ENCODE assay signal across 24 cellular contexts in genomic region chr1:178020968-178021640, GRCh38. TPM values are rescaled to one million over a fixed set of nuclear protein-coding genes. Genes with fewer than 3 reads are reported as not detected.
A peak's percentile ranks its signal among the peaks of the same experiment; 100 is the strongest.
DNase-seq lines count a peak whose midpoint lies in the region; ATAC-seq and TF ChIP-seq lines count a peak whose summit lies in the region.
"Had no signal": no experiment of that assay in that cellular context is flagged by ENCODE, and none has a peak within 500 bp of the region (broad histone marks: within the 10 kb centered on the region; RNA-seq: fewer than 3 reads in every experiment).

No MANE protein-coding gene starts in this region.

- DNase-seq in DMS53 (lab: John Stamatoyannopoulos, UW) (peak; percentile 47), DMS53 treated with DMSO at 0.1 percent for 48 hours (lab: John Stamatoyannopoulos, UW; ENCODE audit: unreplicated experiment) (no peak), NCI-H1417 treated with DMSO at 0.1 percent for 48 hours (lab: John Stamatoyannopoulos, UW) (peak; percentile 42), NCI-H748 treated with DMSO at 0.1 percent for 48 hours (lab: John Stamatoyannopoulos, UW) (peak; percentile 28), mucosa of descending colon (no peak), pons (ENCODE audit: low spot score) (no peak), HAP-1 (ENCODE audit: low spot score in 2 of 2) (no peak)
- no peak for DNase-seq in stimulated activated CD8-positive, alpha-beta memory T cell treated with anti-CD3 and anti-CD28 coated beads, Interleukin-4, amount 100 ng/mL, for 48 hours
- DNase-seq: activated CD4-positive, alpha-beta T cell treated with anti-CD3 and anti-CD28 coated beads for 48 hours; activated T-cell treated with anti-CD3 and anti-CD28 coated beads, Interleukin-2, amount 50 U/mL, for 4 hours; body of pancreas; CD4-positive, CD25-positive, alpha-beta regulatory T cell; DMS153; GDM1; head of caudate nucleus; Karpas-422; mesendoderm; NCI-H2107; NCI-H82; occipital lobe; retina; stimulated activated CD4-positive, alpha-beta T cell treated with anti-CD3 and anti-CD28 coated beads, Interleukin-1b, Interleukin-23, amount 100 ng/mL, for 48 hours had no signal

- in situ Hi-C loops in HAP-1 (cut with MboI; ENCODE audit: low sequenced_read_pairs), result no loop called here

- H3K4me3 ChIP-seq in mucosa of descending colon, result no peak overlapping the region
- H3K4me3 ChIP-seq in HAP-1, result no peak overlapping the region
- H3K4me3 ChIP-seq: body of pancreas had no signal

- H3K27me3 ChIP-seq in HAP-1 (ENCODE audit: low read depth), result no peaks in the 10 kb centered on the region
- H3K27me3 ChIP-seq: body of pancreas had no signal

- H3K9me3 ChIP-seq in mucosa of descending colon (peaks cover 3% of the 10 kb centered on the region), HAP-1 (peaks cover 2% of the 10 kb centered on the region; the same call in 1 of the 2 replicates)
- H3K9me3 ChIP-seq: body of pancreas had no signal

- H3K4me1 ChIP-seq in mucosa of descending colon (ENCODE audit: low read depth), result peaks cover 11% of the 10 kb centered on the region
- H3K4me1 ChIP-seq in HAP-1, result no peaks in the 10 kb centered on the region

- intact Hi-C loops in mucosa of descending colon (cut with DNase I, micrococcal nuclease), result no loop called here

- peak; percentile 20 for ATAC-seq in mucosa of descending colon
- ATAC-seq: activated T-cell treated with anti-CD3 and anti-CD28 coated beads, Interleukin-2, amount 50 U/mL, for 4 hours; body of pancreas; SK-N-SH treated with all-trans-retinoic acid at 6 μM for 48 hours had no signal

- H3K36me3 ChIP-seq in mucosa of descending colon (ENCODE audit: low read depth) (no peaks in the 10 kb centered on the region), HAP-1 (replicated peaks) (no peaks in the 10 kb centered on the region; the same call in 1 of the 2 replicates)

- TF ChIP-seq CTCF in mucosa of descending colon (IDR thresholded peaks at IDR 0.05), result no peak

RNA-seq across cellular contexts. Expression of gene SEC16B, which starts 51.2 kb away (rescaled TPM):
- 1 to 10 TPM; 2.4 to 9.4 (median 4.7) TPM for total RNA-seq in mucosa of descending colon
- total RNA-seq: activated T-cell treated with anti-CD3 and anti-CD28 coated beads, Interleukin-2, amount 50 U/mL, for 4 hours; CD4-positive, CD25-positive, alpha-beta regulatory T cell; T-helper 2 cell treated with Interferon-gamma antibody and Interleukin-4, amounts not matched to agents 100 ng/mL and 5 ng/mL, for 36 hours had no signal

Comparison
In these comparisons a context has a peak if more than half of its experiments do, and no peak if none do; other contexts are left out.
1. DNase-seq: peak in DMS53 (single experiment), NCI-H1417 treated with DMSO at 0.1 percent for 48 hours (single experiment) and NCI-H748 treated with DMSO at 0.1 percent for 48 hours (single experiment); none in DMS53 treated with DMSO at 0.1 percent for 48 hours (single experiment), mucosa of descending colon (0 of 3), pons (single experiment), stimulated activated CD8-positive, alpha-beta memory T cell treated with anti-CD3 and anti-CD28 coated beads, Interleukin-4, amount 100 ng/mL, for 48 hours (single experiment) and HAP-1 (0 of 2).